Comparison of ENCODE assay signal across 9 cellular contexts in genomic region chr17:49315551-49315951, GRCh38. TPM values are rescaled to one million over a fixed set of nuclear protein-coding genes. Genes with fewer than 3 reads are reported as not detected.
DNase-seq lines count a peak whose midpoint lies in the region; ATAC-seq and TF ChIP-seq lines count a peak whose summit lies in the region.
"Had no signal": no experiment of that assay in that cellular context is flagged by ENCODE, and none has a peak within 500 bp of the region (broad histone marks: within the 10 kb centered on the region; RNA-seq: fewer than 3 reads in every experiment).

No MANE protein-coding gene starts in this region.

- ATAC-seq in HG03108 (IDR thresholded peaks at IDR 0.05; ENCODE audit: unreplicated experiment) (peak; percentile 78), right lobe of liver (peak; percentile 99 to 100 (median 100)), HG03342 (IDR thresholded peaks at IDR 0.05; ENCODE audit: unreplicated experiment) (no peak)

- peaks cover 0 to 9% (median 4%) of the 10 kb centered on the region in 4 donors for H3K4me1 ChIP-seq in right lobe of liver

- intact Hi-C loops in right lobe of liver (cut with DNase I), result loop anchor here in 1 of 2 donors (5.0 kb wide), 1 partner anchor 77 kb away; no protein-coding TSS in a partner anchor

- H3K27me3 ChIP-seq in right lobe of liver, result no peaks in the 10 kb centered on the region

- WGBS in right lobe of liver (ENCODE audit: insufficient coverage, low coverage, low lambda C conversion rate, missing lambda C conversion rate), result 0% methylated on average over 4 of the region's 4 CpGs

- TF ChIP-seq POLR2A in right lobe of liver (IDR thresholded peaks at IDR 0.05), result no peak

- no peak overlapping the region for H3K27ac ChIP-seq in right lobe of liver

- peak; percentile 82 to 88 (median 84) for TF ChIP-seq CTCF in right lobe of liver (IDR thresholded peaks at IDR 0.05)

- H3K4me3 ChIP-seq in right lobe of liver, result peak overlapping the region in 1 of 3 donors; percentile 20
- H3K4me3 ChIP-seq: skin epidermis had no signal

- DNase-seq in Daoy (ENCODE audit: low read depth) (peak; percentile 85), NCI-H774 (lab: John Stamatoyannopoulos, UW) (peak; percentile 85), dermis blood vessel endothelial cell (peak; percentile 94), right lobe of liver (peak; percentile 71 to 78 (median 71))
- peak; percentile 76 to 79 for DNase-seq in activated CD4-positive, alpha-beta T cell treated with anti-CD3 and anti-CD28 coated beads, Interleukin-2, amount 50 U/mL, for 4 hours
- peak; percentile 51 to 74 (median 64) for DNase-seq in stimulated activated CD4-positive, alpha-beta T cell treated with anti-CD3 and anti-CD28 coated beads, TNF-alpha, amount 100 ng/mL, for 24 hours (ENCODE audit: low read depth in 3 of 3)

- no peaks in the 10 kb centered on the region for H3K9me3 ChIP-seq in right lobe of liver

- peaks cover 0 to 18% (median 0%) of the 10 kb centered on the region in 4 donors for H3K36me3 ChIP-seq in right lobe of liver

RNA-seq across cellular contexts. Expression of gene ZNF652, which starts 46.5 kb away (rescaled TPM):
- 4.5 and 6.8 TPM in 2 replicates for total RNA-seq in Daoy (2014; rRNA removed; shearing (Covaris generic))
- total RNA-seq in dermis blood vessel endothelial cell (11.4 and 15.9 TPM in 2 replicates), right lobe of liver (10 to 100 TPM; 16.9 to 36.8 (median 24.3) TPM)
